In genomic region chr5:94857119-94857518, GRCh38 we compare ENCODE assay signal across 25 cellular contexts.
"Had no signal": no experiment of that assay in that cellular context is flagged by ENCODE, and none has a peak within 500 bp of the region (broad histone marks: within the 10 kb centered on the region; RNA-seq: fewer than 3 reads in every experiment).

No MANE protein-coding gene starts in this region.

- H3K4me3 ChIP-seq: cardiac muscle cell, esophagus squamous epithelium, gastroesophageal sphincter, right atrium auricular region, spleen, testis, uterus had no signal

- H3K27me3 ChIP-seq: cardiac muscle cell, esophagus squamous epithelium, gastroesophageal sphincter, right atrium auricular region, spleen, testis, uterus had no signal

- DNase-seq: activated CD4-positive, alpha-beta memory T cell treated with anti-CD3 and anti-CD28 coated beads, Interleukin-2, amount 10 ng/mL, durations not matched to agents 7 days and 5 days; activated CD4-positive, alpha-beta T cell treated with anti-CD3 and anti-CD28 coated beads, Interleukin-2, amount 10 ng/mL, durations not matched to agents 24 days and 14 days; activated effector memory CD4-positive, alpha-beta T cell treated with Interleukin-2 at 50 U/mL for 16 hours; activated naive CD4-positive, alpha-beta T cell treated with anti-CD3 and anti-CD28 coated beads for 36 hours; activated naive CD8-positive, alpha-beta T cell treated with anti-CD3 and anti-CD28 coated beads, Interleukin-2, amount 10 ng/mL, durations not matched to agents 7 days and 5 days; activated T-cell treated with anti-CD3 and anti-CD28 coated beads, Interleukin-2, amount 50 U/mL, for 72 hours; amygdala; effector memory CD4-positive, alpha-beta T cell; esophagus squamous epithelium; head of caudate nucleus; midbrain; spleen; stimulated activated CD4-positive, alpha-beta T cell treated with anti-CD3 and anti-CD28 coated beads, Interleukin-4, amount 100 ng/mL, for 1 hour; stimulated activated naive CD4-positive, alpha-beta T cell; T1000; testis; trophoblast cell; uterus had no signal

- ATAC-seq: activated CD4-positive, CD25-positive, alpha-beta regulatory T cell treated with anti-CD3 and anti-CD28 coated beads, Interleukin-2, amount 50 U/mL, for 24 hours; activated T-cell treated with anti-CD3 and anti-CD28 coated beads, Interleukin-2, amount 50 U/mL, for 72 hours; gastroesophageal sphincter; natural killer cell treated with Interleukin-12 subunit alpha and Interleukin-12 subunit beta and Interleukin-15 and Interleukin-18, amount 100 ng/mL, for 72 hours had no signal

- H3K9me3 ChIP-seq: esophagus squamous epithelium, gastroesophageal sphincter, right atrium auricular region, spleen, testis, uterus had no signal

- H3K4me1 ChIP-seq: esophagus squamous epithelium, gastroesophageal sphincter, right atrium auricular region, spleen, testis, uterus had no signal

- H3K36me3 ChIP-seq: cardiac muscle cell, esophagus squamous epithelium, gastroesophageal sphincter, right atrium auricular region, spleen, uterus had no signal

- H3K27ac ChIP-seq: cardiac muscle cell, esophagus squamous epithelium, gastroesophageal sphincter, right atrium auricular region, spleen, testis, uterus, VCaP had no signal

- FAIRE-seq: islet of Langerhans had no signal
